ENCODE assay signal across 8 cellular contexts in the genomic region with DNA sequence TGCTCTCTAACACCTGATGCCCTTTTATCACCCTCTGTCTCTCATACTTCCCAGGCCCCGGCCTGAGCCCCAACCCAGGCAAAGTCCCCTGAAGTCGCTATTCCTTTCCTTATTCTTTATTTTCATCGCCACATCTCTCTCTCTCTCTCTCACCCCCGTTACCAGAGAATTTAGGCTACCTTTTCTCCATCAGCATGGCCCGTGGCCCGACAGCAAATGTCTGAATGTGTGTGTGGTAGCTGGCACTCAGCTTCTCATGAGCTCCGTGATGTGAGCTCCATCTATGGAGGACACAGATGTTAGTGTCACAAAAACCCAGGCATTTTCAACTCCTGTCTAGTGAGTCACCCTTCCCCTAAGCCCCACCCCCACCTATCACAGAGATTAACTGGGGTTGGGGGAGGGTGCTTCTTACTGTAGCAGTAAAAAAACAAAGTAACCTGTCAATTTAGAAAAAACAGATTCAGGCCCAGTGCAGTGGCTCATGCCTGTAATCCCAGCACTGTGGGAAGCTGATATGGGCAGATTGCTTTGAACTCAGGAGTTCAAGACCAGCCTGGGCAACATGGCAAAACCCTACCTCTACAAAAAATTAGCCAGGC. TPM values are rescaled to one million over a fixed set of nuclear protein-coding genes. Genes with fewer than 3 reads are reported as not detected.
DNase-seq lines count a peak whose midpoint lies in the region; ATAC-seq, FAIRE-seq and TF ChIP-seq lines count a peak whose summit lies in the region.

No MANE protein-coding gene starts in this region.

- intact Hi-C loops in GM12878 (cut with micrococcal nuclease; ENCODE audit: unreplicated experiment) (loop anchor here (1.0 to 5.0 kb wide), 4 partner anchors 42 to 200 kb away; no protein-coding TSS in a partner anchor), testis (cut with DNase I; ENCODE audit: low total_unique reads) (no loop called here)

- BruUV-seq in GM12878 (replicated peaks; lab: Mats Ljungman, UMichigan) = no TSS peak

- TF ChIP-seq CTCF in GM12864 (IDR thresholded peaks at IDR 0.05; ENCODE audit: low read depth, low read length, missing control alignments) (no peak), GM12878 (IDR thresholded peaks at IDR 0.05 in 2 of 3, conservative IDR thresholded peaks at IDR 0.05 in 1 of 3; ENCODE audit: control insufficient read depth in 2 of 3, extremely low read depth in 1 of 3, insufficient read depth in 1 of 3, low read depth in 3 of 3, low read length in 3 of 3) (peak in 2 of 3 experiments; percentile 19 to 48; a peak in 3 of 6 replicates), mesothelial cell of epicardium (IDR thresholded peaks at IDR 0.05; ENCODE audit: unreplicated experiment) (no peak), testis (IDR thresholded peaks at IDR 0.05) (no peak)

- H3K79me2 ChIP-seq in GM12878 (ENCODE audit: control insufficient read depth, insufficient read depth, low read length) = peaks cover 7% of the 10 kb centered on the region

- H3K27ac Mint-ChIP-seq in mesothelial cell of epicardium = peak overlapping the region; percentile 98

- H3K27ac ChIP-seq in GM12878 (ENCODE audit: control insufficient read depth, insufficient read depth) (peak overlapping the region; percentile 98), testis (no peak overlapping the region)

- H3K9ac ChIP-seq in GM12878 (ENCODE audit: control insufficient read depth, insufficient read depth, low read length) = peak overlapping the region; percentile 94

- H3K36me3 ChIP-seq in GM12878 (ENCODE audit: control insufficient read depth in 2 of 2, insufficient read depth in 2 of 2, low read length in 1 of 2) (no peaks in the 10 kb centered on the region; a peak in 1 of 4 replicates), testis (ENCODE audit: low read depth, missing control alignments) (no peaks in the 10 kb centered on the region)

- peak in 1 of 2 experiments; percentile 53; a peak in 1 of 4 replicates for TF ChIP-seq EP300 in GM12878 (IDR thresholded peaks at IDR 0.05; ENCODE audit: borderline replicate concordance in 1 of 2, control insufficient read depth in 1 of 2, low read depth in 2 of 2, low read length in 2 of 2)

- H3K4me3 ChIP-seq in GM12864 (ENCODE audit: low read depth, low read length) = peak overlapping the region; percentile 49
- peak overlapping the region; percentile 60; the same call in 1 of the 2 replicates for H3K4me3 ChIP-seq in GM12878
- no peak overlapping the region for H3K4me3 ChIP-seq in testis

- H4K20me1 ChIP-seq in GM12878 (ENCODE audit: control insufficient read depth, insufficient read depth) = no peaks in the 10 kb centered on the region

- CTCF ChIA-PET in GM12878 (lab: Yijun Ruan, JAX) = interaction anchor here (0.7 to 5.6 kb wide), 19 partner anchors 15 to 429 kb away, joined by 3 to 92 read pairs (median 5); partner anchors contain the start of gene NEMF

- no peak for DNase-seq in GM12864 (ENCODE audit: low read depth)
- peak; percentile 51 to 95 (median 72) for DNase-seq in T-helper 1 cell
- peak; percentile 71 for DNase-seq in GM12878 (ENCODE audit: low read depth, low spot score)
- no peak for DNase-seq in mesothelial cell of epicardium (ENCODE audit: low spot score in 2 of 2, unreplicated experiment in 2 of 2)
- peak; percentile 84 for DNase-seq in stimulated activated naive CD4-positive, alpha-beta T cell treated with Interleukin-2 at 50 U/mL for 16 hours (lab: John Stamatoyannopoulos, UW)
- DNase-seq in NCI-H526 treated with DMSO at 0.1 percent for 48 hours (lab: John Stamatoyannopoulos, UW) = no peak
- no peak for DNase-seq in testis

- H3K9me3 Mint-ChIP-seq in mesothelial cell of epicardium = no peaks in the 10 kb centered on the region

- TF ChIP-seq POLR2A in GM12878 (IDR thresholded peaks at IDR 0.05; ENCODE audit: low read depth, low read length) (peak; percentile 86), testis (IDR thresholded peaks at IDR 0.05) (no peak)

- H3K9me3 ChIP-seq in GM12878 (replicated peaks; ENCODE audit: control insufficient read depth, insufficient read depth, low read length) (no peaks in the 10 kb centered on the region), testis (no peaks in the 10 kb centered on the region)

- peak; percentile 50; the same call in 1 of the 2 replicates for TF ChIP-seq RAD21 in GM12878 (IDR thresholded peaks at IDR 0.05; ENCODE audit: insufficient read depth, low read depth, low read length)

- no peaks in the 10 kb centered on the region for H3K27me3 Mint-ChIP-seq in mesothelial cell of epicardium (ENCODE audit: low read depth)

- H2AFZ ChIP-seq in GM12878 (ENCODE audit: control insufficient read depth, low read depth, low read length) = peak overlapping the region; percentile 52

- no peak overlapping the region for H3K4me3 Mint-ChIP-seq in mesothelial cell of epicardium

- no peak for FAIRE-seq in GM12878 (lab: Jason Lieb, UNC)

- H3K36me3 Mint-ChIP-seq in mesothelial cell of epicardium = no peaks in the 10 kb centered on the region

- ATAC-seq in HG03196 (IDR thresholded peaks at IDR 0.05; ENCODE audit: unreplicated experiment) (peak; percentile 29), GM12878 (peak; percentile 58)

- peaks cover 64% of the 10 kb centered on the region for H3K4me1 ChIP-seq in GM12878 (ENCODE audit: control insufficient read depth, insufficient read depth, low read length)
- H3K4me1 ChIP-seq in testis = peaks cover 5% of the 10 kb centered on the region

- H3K4me2 ChIP-seq in GM12878 (ENCODE audit: control insufficient read depth, insufficient read depth) = peak overlapping the region; percentile 86

- WGBS in GM12878 (ENCODE audit: insufficient coverage, insufficient replicate concordance, low lambda C conversion rate, missing lambda C conversion rate) = under 1% methylated on average over 7 of the region's 7 CpGs
- WGBS in testis, 2 donors = 85 to 92% methylated on average over 7 of the region's 7 CpGs

- H3K4me1 Mint-ChIP-seq in mesothelial cell of epicardium = peaks cover 40% of the 10 kb centered on the region

- POLR2A ChIA-PET in GM12878 (lab: Charles Lee) = interaction anchor here (0.8 to 4.2 kb wide), 18 partner anchors 8 to 199 kb away, joined by 3 to 62 read pairs (median 8); partner anchors contain the start of gene ARF6

- SMC1A ChIA-PET in GM12878 (lab: Charles Lee; ENCODE audit: uncharacterized antibody, unreplicated experiment) = interaction anchor here (0.7 to 6.7 kb wide), 33 partner anchors 9 to 210 kb away, joined by 3 to 96 read pairs (median 6); partner anchors contain the start of gene NEMF

- RAD21 ChIA-PET in GM12878 (lab: Charles Lee; ENCODE audit: unreplicated experiment) = interaction anchor here (1.0 to 6.1 kb wide), 24 partner anchors 9 to 210 kb away, joined by 3 to 110 read pairs (median 14); partner anchors contain the start of genes ARF6 and NEMF

- H3K27me3 ChIP-seq in GM12878 (replicated peaks in 1 of 2; ENCODE audit: control insufficient read depth in 2 of 2, insufficient read depth in 2 of 2, low read length in 1 of 2) (no peaks in the 10 kb centered on the region), testis (no peaks in the 10 kb centered on the region)

- in situ Hi-C loops in GM12878 (cut with MboI) = no loop called here

TF ChIP-seq in GM12878, 131 proteins besides CTCF, POLR2A, EP300 and RAD21 (continues in another document):
- TF ChIP-seq NR2C1 (IDR thresholded peaks at IDR 0.05) (no peak), IKZF1 (conservative IDR thresholded peaks at IDR 0.05) (0 out of 2 replicates have a peak, but pooled peaks have one; percentile 27), SRF (IDR thresholded peaks at IDR 0.05; ENCODE audit: low read depth in 2 of 2, low read length in 2 of 2) (no peak), EED (IDR thresholded peaks at IDR 0.05; ENCODE audit: low read depth) (peak; percentile 61), RAD51 (IDR thresholded peaks at IDR 0.05) (no peak), MTA2 (IDR thresholded peaks at IDR 0.05; ENCODE audit: low read depth) (0 out of 2 replicates have a peak, but pooled peaks have one; percentile 32), POLR2AphosphoS2 (IDR thresholded peaks at IDR 0.05; ENCODE audit: low read depth, low read length) (0 out of 2 replicates have a peak, but pooled peaks have one; percentile 53), RELA (IDR thresholded peaks at IDR 0.05; ENCODE audit: borderline replicate concordance, partially characterized antibody) (peak; percentile 15), ZNF207 (IDR thresholded peaks at IDR 0.05; ENCODE audit: borderline replicate concordance) (no peak)

RNA-seq across cellular contexts. Expression of gene VCPKMT, which starts 53.8 kb away (rescaled TPM):
- total RNA-seq in GM12878 (2013; cell fraction: nucleolus; rRNA removed) = 21.6 and 23.5 TPM in 2 replicates
- total RNA-seq in GM12878 (2014; rRNA removed) (11.6 and 12.9 TPM in 2 replicates), GM12878 (2014; rRNA removed; fragmentation: Illumina TruSeq; extraction: Trizol) (12.6 and 12.9 TPM in 2 replicates), GM12878 (2021) (12.8 and 13.3 TPM in 2 replicates), mesothelial cell of epicardium (12.9 to 15.6 TPM (median 14.0 TPM) in 3 replicates), testis (10 to 100 TPM in 1 of 2 donors, 1 to 10 TPM in 1; 8.5 to 10.2 TPM)
- 9.4 TPM for polyA plus RNA-seq in GM12878 (2011; ENCODE audit: low read depth)
- polyA plus RNA-seq in GM12878 (2011; rRNA removed) (13.3 and 19.4 TPM in 2 replicates), GM12878 (2014; fragmentation: Illumina TruSeq; extraction: Trizol) (12.8 and 16.6 TPM in 2 replicates), GM12878 (2014; fragmentation: Nextera tagmentation; extraction: Ambion mirVana) (10 to 100 TPM in 1 of 2 experiments, 1 to 10 TPM in 1; 8.5 to 11.5 TPM), GM12878 (2014; rRNA removed) (12.3 and 18.2 TPM in 2 replicates), GM12878 (2016; fragmentation: Nextera tagmentation; extraction: Ambion mirVana) (10 to 100 TPM; 17.5 to 18.4 TPM), testis (ENCODE audit: insufficient read depth, low read depth, low replicate concordance) (14.5 TPM)
- 5.7 and 9.1 TPM in 2 replicates for polyA plus RNA-seq in GM12878 (2011; cell fraction: cytosol; rRNA removed)
- 13.7 and 14.4 TPM in 2 replicates for polyA plus RNA-seq in GM12878 (2011; cell fraction: nucleus; rRNA removed)
- polyA plus RNA-seq in GM12878 (2012) = 13.5 and 15.6 TPM in 2 replicates
- polyA minus RNA-seq in GM12878 (2011; rRNA and poly(A)+ RNA removed) = 2.5 and 3.5 TPM in 2 replicates
- polyA minus RNA-seq in GM12878 (2011; cell fraction: cytosol; rRNA and poly(A)+ RNA removed) = 1.3 and 2.2 TPM in 2 replicates
- 5.8 and 10.0 TPM in 2 replicates for polyA minus RNA-seq in GM12878 (2011; cell fraction: nucleus; rRNA and poly(A)+ RNA removed)

Comparison
In these comparisons a context has a peak if more than half of its experiments do, and no peak if none do; other contexts are left out.
1. DNase-seq: peak in T-helper 1 cell (5 of 5), GM12878 (single experiment) and stimulated activated naive CD4-positive, alpha-beta T cell treated with Interleukin-2 at 50 U/mL for 16 hours (single experiment); none in GM12864 (single experiment), mesothelial cell of epicardium (0 of 2), NCI-H526 treated with DMSO at 0.1 percent for 48 hours (single experiment) and testis (single experiment).
2. H3K4me3 ChIP-seq: peak in GM12864 (single experiment) and GM12878 (single experiment); none in testis (0 of 2).
3. CTCF ChIP-seq: peak in GM12878 (2 of 3); none in GM12864 (single experiment), mesothelial cell of epicardium (single experiment) and testis (0 of 3).